Comparison of ENCODE assay signal across 11 cellular contexts in the genomic region with DNA sequence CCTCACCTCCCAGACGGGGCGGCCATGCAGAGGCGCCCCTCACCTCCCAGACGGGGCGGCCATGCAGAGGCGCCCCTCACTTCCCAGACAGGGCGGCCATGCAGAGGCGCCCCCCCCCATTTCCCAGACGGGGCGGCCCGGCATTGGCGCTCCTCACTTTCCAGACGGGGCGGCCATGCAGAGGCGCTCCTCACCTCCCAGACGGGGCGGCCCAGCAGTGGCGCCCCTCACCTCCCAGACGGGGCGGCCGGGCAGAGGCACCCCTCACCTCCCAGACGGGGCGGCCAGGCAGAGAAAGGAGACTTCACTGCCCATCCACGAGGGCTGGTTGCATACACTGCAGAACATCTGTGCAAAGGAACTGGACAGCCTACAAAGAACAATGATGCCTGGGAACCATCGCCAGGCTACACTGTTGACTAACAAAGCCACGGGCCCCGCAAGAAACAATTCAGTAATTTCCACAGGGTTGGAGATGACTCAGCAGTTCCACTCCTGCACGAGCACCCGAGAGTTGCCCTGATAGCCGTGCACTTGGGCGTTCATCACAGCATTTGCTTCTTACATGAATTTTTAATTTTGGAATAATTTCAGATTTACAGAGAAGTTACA. TPM values are rescaled to one million over a fixed set of nuclear protein-coding genes. Genes with fewer than 3 reads are reported as not detected.
A peak's percentile ranks its signal among the peaks of the same experiment; 100 is the strongest.
DNase-seq lines count a peak whose midpoint lies in the region; ATAC-seq and TF ChIP-seq lines count a peak whose summit lies in the region.
"Had no signal": no experiment of that assay in that cellular context is flagged by ENCODE, and none has a peak within 500 bp of the region (broad histone marks: within the 10 kb centered on the region; RNA-seq: fewer than 3 reads in every experiment).

No MANE protein-coding gene starts in this region.

- H3K9ac ChIP-seq in endodermal cell (ENCODE audit: extremely low read depth, low read length, poor library complexity, severe bottlenecking), result no peak overlapping the region

- peak; percentile 3 for DNase-seq in COLO668 (lab: John Stamatoyannopoulos, UW; ENCODE audit: unreplicated experiment)
- DNase-seq in MV-4-11 (lab: John Stamatoyannopoulos, UW), result peak; percentile 66
- peak; percentile 17 for DNase-seq in endodermal cell
- no peak for DNase-seq in NCI-H345 (lab: John Stamatoyannopoulos, UW)
- DNase-seq in LoVo (ENCODE audit: low spot score), result no peak
- DNase-seq: activated CD4-positive, alpha-beta T cell treated with anti-CD3 and anti-CD28 coated beads, Interleukin-2, amount 50 U/mL, for 1 hour; SHP77 treated with DMSO at 0.1 percent for 48 hours had no signal

- no peaks in the 10 kb centered on the region for H3K27me3 ChIP-seq in endodermal cell (ENCODE audit: control insufficient read depth, insufficient read depth, low read length, poor library complexity, severe bottlenecking)

- H3K27me3 Mint-ChIP-seq in endodermal cell (ENCODE audit: insufficient read depth), result peaks cover 4% of the 10 kb centered on the region

- no peaks in the 10 kb centered on the region for H3K36me3 Mint-ChIP-seq in endodermal cell (ENCODE audit: low read depth)
- H3K36me3 Mint-ChIP-seq: activated naive CD4-positive, alpha-beta T cell treated with anti-CD3 and anti-CD28 coated beads, Interleukin-2, amount 50 U/mL, for 24 hours had no signal

- H3K4me1 ChIP-seq in endodermal cell (ENCODE audit: control insufficient read depth, insufficient read depth, low read length) (no peaks in the 10 kb centered on the region), mesodermal cell (ENCODE audit: control insufficient read depth, insufficient read depth, low read length, poor library complexity, severe bottlenecking) (no peaks in the 10 kb centered on the region)

- no peak overlapping the region for H3K27ac Mint-ChIP-seq in endodermal cell
- H3K27ac Mint-ChIP-seq: activated naive CD4-positive, alpha-beta T cell treated with anti-CD3 and anti-CD28 coated beads, Interleukin-2, amount 50 U/mL, for 24 hours had no signal

- peaks cover 7% of the 10 kb centered on the region for H3K4me1 Mint-ChIP-seq in endodermal cell
- H3K4me1 Mint-ChIP-seq: activated naive CD4-positive, alpha-beta T cell treated with anti-CD3 and anti-CD28 coated beads, Interleukin-2, amount 50 U/mL, for 24 hours had no signal

- no peak overlapping the region for H3K27ac ChIP-seq in endodermal cell (ENCODE audit: low read depth, low read length)
- H3K27ac ChIP-seq in mesodermal cell (ENCODE audit: low read depth, low read length, severe bottlenecking), result peak overlapping the region; percentile 45

- H3K4me3 ChIP-seq in endodermal cell (ENCODE audit: low read length) (no peak overlapping the region), mesodermal cell (ENCODE audit: extremely low read depth, insufficient read depth, low read length, poor library complexity, severe bottlenecking) (no peak overlapping the region)

- H3K36me3 ChIP-seq in endodermal cell (ENCODE audit: control insufficient read depth, insufficient read depth, low read length), result no peaks in the 10 kb centered on the region
- H3K36me3 ChIP-seq in mesodermal cell (ENCODE audit: control insufficient read depth, insufficient read depth, low read length), result no peaks in the 10 kb centered on the region

- 92 to 93% methylated on average over 10 to 29 of the region's 31 CpGs for WGBS in endodermal cell (ENCODE audit: insufficient coverage in 1 of 2, insufficient read length in 1 of 2), 2 experiments
- WGBS in mesodermal cell (ENCODE audit: insufficient coverage in 2 of 2), 2 experiments, result 89 to 90% methylated on average over 15 to 18 of the region's 31 CpGs

- H3K4me3 Mint-ChIP-seq in endodermal cell, result no peak overlapping the region
- H3K4me3 Mint-ChIP-seq: activated naive CD4-positive, alpha-beta T cell treated with anti-CD3 and anti-CD28 coated beads, Interleukin-2, amount 50 U/mL, for 24 hours had no signal

- H3K9me3 ChIP-seq in endodermal cell (ENCODE audit: control insufficient read depth, low read length) (no peaks in the 10 kb centered on the region), mesodermal cell (ENCODE audit: control insufficient read depth, low read length) (no peaks in the 10 kb centered on the region)

- ATAC-seq in GM21390 (IDR thresholded peaks at IDR 0.05; ENCODE audit: unreplicated experiment), result no peak
- no peak for ATAC-seq in esophagus mucosa

- no peak for TF ChIP-seq CTCF in endodermal cell (conservative IDR thresholded peaks at IDR 0.05)

- H3K9me3 Mint-ChIP-seq in endodermal cell, result peaks cover 5% of the 10 kb centered on the region
- H3K9me3 Mint-ChIP-seq: activated naive CD4-positive, alpha-beta T cell treated with anti-CD3 and anti-CD28 coated beads, Interleukin-2, amount 50 U/mL, for 24 hours had no signal

RNA-seq across cellular contexts. Expression of gene CTTN, which starts 58.7 kb away (rescaled TPM):
- total RNA-seq in endodermal cell, result 100 to 1,000 TPM; 282 to 283 TPM
- 150 TPM for polyA plus RNA-seq in endodermal cell (2013, experiment 1 of 2)
- 132 TPM for polyA plus RNA-seq in endodermal cell (2013, experiment 2 of 2)
- polyA plus RNA-seq in mesodermal cell (2013, experiment 1 of 2), result 228 TPM
- polyA plus RNA-seq in mesodermal cell (2013, experiment 2 of 2), result 186 TPM
- 173 TPM for total RNA-seq in esophagus mucosa

Comparison
In these comparisons a context has a peak if more than half of its experiments do, and no peak if none do; other contexts are left out.
1. DNase-seq: peak in COLO668 (single experiment), MV-4-11 (single experiment) and endodermal cell (single experiment); none in NCI-H345 (single experiment) and LoVo (single experiment).